Comparison of ENCODE assay signal across 32 cellular contexts in the genomic region with DNA sequence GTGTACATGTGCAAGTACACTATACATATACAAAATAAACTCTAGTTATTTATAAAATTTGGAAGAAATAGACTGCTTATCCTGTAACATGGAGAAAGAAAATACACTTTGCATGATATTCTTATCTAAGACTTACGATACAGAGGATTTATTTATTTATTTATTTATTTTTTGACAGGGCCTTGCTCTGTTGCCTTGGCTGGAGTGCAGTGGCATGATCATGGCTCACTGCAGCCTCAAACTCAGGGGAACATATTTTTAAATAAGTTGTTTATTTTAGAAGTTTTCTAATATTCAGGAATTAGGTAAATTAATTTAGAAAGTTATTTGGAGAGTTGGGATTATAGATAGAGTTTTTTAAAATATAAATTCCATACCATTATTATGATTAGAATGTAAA.
"Had no signal": no experiment of that assay in that cellular context is flagged by ENCODE, and none has a peak within 500 bp of the region (broad histone marks: within the 10 kb centered on the region; RNA-seq: fewer than 3 reads in every experiment).

No MANE protein-coding gene starts in this region.

- H3K27me3 ChIP-seq: adrenal gland, ascending aorta, body of pancreas, brain microvascular endothelial cell, breast epithelium, cardiac muscle cell had no signal

- H3K4me1 ChIP-seq: adrenal gland, ascending aorta, body of pancreas, breast epithelium had no signal

- H3K4me3 ChIP-seq: adrenal gland, ascending aorta, body of pancreas, breast epithelium, cardiac muscle cell had no signal

- H3K27ac ChIP-seq: adrenal gland, ascending aorta, body of pancreas, brain microvascular endothelial cell, breast epithelium, cardiac muscle cell had no signal

- H3K9me3 ChIP-seq: adrenal gland, ascending aorta, body of pancreas, breast epithelium had no signal

- DNase-seq: activated effector memory CD4-positive, alpha-beta T cell treated with anti-CD3 and anti-CD28 coated beads, Interleukin-2, amount 50 U/mL, for 16 hours; activated effector memory CD4-positive, alpha-beta T cell treated with Interleukin-2 at 50 U/mL for 16 hours; activated gamma-delta T cell; activated gamma-delta T cell treated with Interleukin-2 at 50 U/mL for 16 hours; activated naive CD4-positive, alpha-beta T cell; activated naive CD4-positive, alpha-beta T cell treated with anti-CD3 and anti-CD28 coated beads for 36 hours; activated naive CD4-positive, alpha-beta T cell treated with anti-CD3 and anti-CD28 coated beads, Interleukin-2, amount 10 ng/mL, durations not matched to agents 7 days and 5 days; activated naive CD4-positive, alpha-beta T cell treated with anti-CD3 and anti-CD28 coated beads, Interleukin-2, amount 50 U/mL, for 16 hours; activated naive CD4-positive, alpha-beta T cell treated with Interleukin-2 at 50 U/mL for 16 hours; activated naive CD8-positive, alpha-beta T cell treated with anti-CD3 and anti-CD28 coated beads for 36 hours; activated naive CD8-positive, alpha-beta T cell treated with anti-CD3 and anti-CD28 coated beads, Interleukin-2, amount 10 ng/mL, durations not matched to agents 7 days and 5 days; activated naive CD8-positive, alpha-beta T cell treated with anti-CD3 and anti-CD28 coated beads, Interleukin-2, amount 50 U/mL, for 24 hours; activated T-cell treated with anti-CD3 and anti-CD28 coated beads, Interleukin-2, amount 50 U/mL, for 1 hour; activated T-cell treated with anti-CD3 and anti-CD28 coated beads, Interleukin-2, amount 50 U/mL, for 24 hours; activated T-cell treated with anti-CD3 and anti-CD28 coated beads, Interleukin-2, amount 50 U/mL, for 4 hours; activated T-cell treated with anti-CD3 and anti-CD28 coated beads, Interleukin-2, amount 50 U/mL, for 48 hours; activated T-cell treated with anti-CD3 and anti-CD28 coated beads, Interleukin-2, amount 50 U/mL, for 72 hours; adrenal gland; amniotic stem cell; amygdala; anterior cingulate cortex; aorta; body of pancreas; brain microvascular endothelial cell; caudate nucleus; central memory CD4-positive, alpha-beta T cell; cerebellar nuclear complex had no signal

- ATAC-seq: activated naive CD4-positive, alpha-beta T cell treated with anti-CD3 and anti-CD28 coated beads, Interleukin-2, amount 50 U/mL, for 72 hours; activated naive CD8-positive, alpha-beta T cell treated with anti-CD3 and anti-CD28 coated beads, Interleukin-2, amount 50 U/mL, for 24 hours; activated T-cell treated with anti-CD3 and anti-CD28 coated beads, Interleukin-2, amount 50 U/mL, for 4 hours; activated T-cell treated with anti-CD3 and anti-CD28 coated beads, Interleukin-2, amount 50 U/mL, for 72 hours; activated T-helper 17 cell treated with anti-CD3 and anti-CD28 coated beads, Interleukin-2, amount 50 U/mL, for 72 hours; body of pancreas had no signal

- H3K36me3 ChIP-seq: adrenal gland, ascending aorta, brain microvascular endothelial cell, breast epithelium, cardiac muscle cell had no signal
